Comparison of ENCODE assay signal across 7 cellular contexts in genomic region chr2:111465521-111465920, GRCh38.
DNase-seq lines count a peak whose midpoint lies in the region; ATAC-seq and TF ChIP-seq lines count a peak whose summit lies in the region.
"Not testable (repeated sequence)": the region's sequence is repeated elsewhere in the genome, so short reads cannot be mapped to it uniquely, and the experiment has no call there.

No MANE protein-coding gene starts in this region.

- CTCF ChIA-PET in PC-9 (lab: Charles Lee): not testable (repeated sequence)

- H4K20me1 ChIP-seq in MM.1S (ENCODE audit: insufficient read depth, low read length); PC-9 (ENCODE audit: insufficient read depth): not testable (repeated sequence)

- H3K27ac ChIP-seq in MM.1S (ENCODE audit: low read length) (peak overlapping the region; percentile 76; the same call in 1 of the 2 replicates), PC-9 (peak overlapping the region; percentile 83), colonic mucosa (peak overlapping the region; percentile 57), mucosa of rectum (ENCODE audit: low read depth in 2 of 2, low read length in 2 of 2) (peak overlapping the region; percentile 74 to 83)

- H3F3A ChIP-seq in MM.1S (ENCODE audit: insufficient read depth, low read length); PC-9 (ENCODE audit: insufficient read depth, low read depth): not testable (repeated sequence)

- not testable (repeated sequence) for H3K4me3 Mint-ChIP-seq in stimulated activated effector memory CD8-positive, alpha-beta T cell treated with anti-CD3 and anti-CD28 coated beads, Interleukin-12 subunit alpha, Interleukin-12 subunit beta, amount 100 ng/mL, for 72 hours

- not testable (repeated sequence) for H3K4me3 ChIP-seq in MM.1S (ENCODE audit: low read length); PC-9; colonic mucosa; mucosa of rectum (ENCODE audit: low read length in 2 of 2)

- intact Hi-C loops in PC-9 (cut with micrococcal nuclease; ENCODE audit: unreplicated experiment); colonic mucosa (cut with DNase I); left colon (cut with DNase I, micrococcal nuclease): not testable (repeated sequence)

- BruUV-seq in PC-9 (replicated peaks; lab: Mats Ljungman, UMichigan): not testable (repeated sequence)

- H3K9me3 ChIP-seq in MM.1S (replicated peaks; ENCODE audit: insufficient read depth, low read length); PC-9 (ENCODE audit: insufficient read depth, low read depth); colonic mucosa; mucosa of rectum (ENCODE audit: control insufficient read depth in 2 of 2, low read length in 2 of 2): not testable (repeated sequence)

- not testable (repeated sequence) for H3K36me3 ChIP-seq in MM.1S (replicated peaks; ENCODE audit: insufficient read depth, low read length); PC-9 (ENCODE audit: low read depth); colonic mucosa; mucosa of rectum (ENCODE audit: control insufficient read depth in 2 of 2, insufficient read depth in 2 of 2, low read length in 2 of 2)

- H3K79me2 ChIP-seq in MM.1S (ENCODE audit: low read length): peaks cover 68% of the 10 kb centered on the region
- peaks cover 78% of the 10 kb centered on the region for H3K79me2 ChIP-seq in PC-9 (ENCODE audit: low read depth)

- not testable (repeated sequence) for H3K9me3 Mint-ChIP-seq in stimulated activated effector memory CD8-positive, alpha-beta T cell treated with anti-CD3 and anti-CD28 coated beads, Interleukin-12 subunit alpha, Interleukin-12 subunit beta, amount 100 ng/mL, for 72 hours

- H3K36me3 Mint-ChIP-seq in stimulated activated effector memory CD8-positive, alpha-beta T cell treated with anti-CD3 and anti-CD28 coated beads, Interleukin-12 subunit alpha, Interleukin-12 subunit beta, amount 100 ng/mL, for 72 hours: peaks cover 11% of the 10 kb centered on the region

- not testable (repeated sequence) for H3K4me2 ChIP-seq in MM.1S (ENCODE audit: low read depth, low read length)
- peak overlapping the region; percentile 55 for H3K4me2 ChIP-seq in PC-9

- not testable (repeated sequence) for H3K9ac ChIP-seq in MM.1S (ENCODE audit: low read length); colonic mucosa (ENCODE audit: low read depth in 2 of 2, low read length in 2 of 2); mucosa of rectum (ENCODE audit: low read depth in 1 of 2, low read length in 2 of 2)

- H2AFZ ChIP-seq in MM.1S (ENCODE audit: low read length); PC-9: not testable (repeated sequence)

- H3K9me2 ChIP-seq in MM.1S (replicated peaks; ENCODE audit: insufficient read depth, low read length); PC-9 (ENCODE audit: insufficient read depth): not testable (repeated sequence)

- peak; percentile 66 for ATAC-seq in left colon
- not testable (repeated sequence) for ATAC-seq in stimulated activated effector memory CD8-positive, alpha-beta T cell treated with anti-CD3 and anti-CD28 coated beads, Interleukin-12 subunit alpha, Interleukin-12 subunit beta, amount 100 ng/mL, for 72 hours

- H3K4me1 ChIP-seq in MM.1S (ENCODE audit: low read length) (peaks cover 17% of the 10 kb centered on the region), PC-9 (replicated peaks; ENCODE audit: insufficient read depth) (peaks cover 54% of the 10 kb centered on the region)
- not testable (repeated sequence) for H3K4me1 ChIP-seq in colonic mucosa; mucosa of rectum (ENCODE audit: control insufficient read depth in 2 of 2, insufficient read depth in 2 of 2, low read length in 2 of 2)

- POLR2A ChIA-PET in PC-9 (lab: Charles Lee; ENCODE audit: unreplicated experiment): not testable (repeated sequence)

- H3K27me3 ChIP-seq in MM.1S (replicated peaks; ENCODE audit: insufficient read depth, low read length); PC-9 (ENCODE audit: insufficient read depth, low read depth); colonic mucosa; mucosa of rectum (ENCODE audit: control insufficient read depth in 2 of 2, insufficient read depth in 2 of 2, low read length in 2 of 2): not testable (repeated sequence)

- H3K27ac Mint-ChIP-seq in stimulated activated effector memory CD8-positive, alpha-beta T cell treated with anti-CD3 and anti-CD28 coated beads, Interleukin-12 subunit alpha, Interleukin-12 subunit beta, amount 100 ng/mL, for 72 hours: peak overlapping the region; percentile 17

- DNase-seq in MM.1S; PC-9; colonic mucosa; left colon; stimulated activated effector memory CD8-positive, alpha-beta T cell treated with anti-CD3 and anti-CD28 coated beads, Interleukin-12 subunit alpha, Interleukin-12 subunit beta, amount 100 ng/mL, for 72 hours (ENCODE audit: low spot score in 2 of 2): not testable (repeated sequence)
- peak; percentile 7 for DNase-seq in activated CD8-positive, alpha-beta memory T cell treated with anti-CD3 and anti-CD28 coated beads for 24 hours

- not testable (repeated sequence) for TF ChIP-seq CTCF in MM.1S (IDR thresholded peaks at IDR 0.05; ENCODE audit: low read length); PC-9 (conservative IDR thresholded peaks at IDR 0.05); colonic mucosa (IDR thresholded peaks at IDR 0.05)

- not testable (repeated sequence) for H3K4me1 Mint-ChIP-seq in stimulated activated effector memory CD8-positive, alpha-beta T cell treated with anti-CD3 and anti-CD28 coated beads, Interleukin-12 subunit alpha, Interleukin-12 subunit beta, amount 100 ng/mL, for 72 hours
